In the genomic region with DNA sequence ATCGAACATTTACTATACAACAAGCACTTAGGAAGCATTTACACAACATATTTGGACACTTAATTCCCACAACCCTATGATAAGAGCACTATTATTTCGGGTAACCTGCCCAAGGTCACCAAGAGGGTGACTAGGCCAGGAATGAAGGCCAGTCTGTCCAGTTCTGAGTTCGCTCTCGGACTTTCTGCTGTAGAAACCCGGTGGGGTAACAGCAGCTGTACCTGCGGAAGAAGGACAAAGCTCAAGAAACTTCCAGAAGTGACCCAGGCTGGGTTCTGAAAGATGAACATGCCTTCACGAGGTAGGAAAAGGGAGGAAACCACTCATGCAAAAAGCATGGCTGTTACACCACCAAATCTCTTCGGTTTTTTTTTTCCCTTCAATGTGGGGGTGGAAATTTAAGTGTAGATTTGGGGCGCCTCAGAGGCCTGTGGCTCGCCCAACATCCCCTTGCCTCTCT, we compare ENCODE assay signal across 8 cellular contexts. TPM values are rescaled to one million over a fixed set of nuclear protein-coding genes. Genes with fewer than 3 reads are reported as not detected.
DNase-seq lines count a peak whose midpoint lies in the region; ATAC-seq, FAIRE-seq and TF ChIP-seq lines count a peak whose summit lies in the region.

No MANE protein-coding gene starts in this region.

- peak overlapping the region; percentile 72 to 76 for H3K4me3 ChIP-seq in kidney (ENCODE audit: low read length in 2 of 2)

- H3K27me3 Mint-ChIP-seq in activated CD4-positive, alpha-beta T cell treated with anti-CD3 and anti-CD28 coated beads for 36 hours: no peaks in the 10 kb centered on the region
- no peaks in the 10 kb centered on the region for H3K27me3 Mint-ChIP-seq in activated naive CD8-positive, alpha-beta T cell treated with anti-CD3 and anti-CD28 coated beads, Interleukin-2, amount 10 ng/mL, durations not matched to agents 7 days and 5 days

- H3K36me3 ChIP-seq in kidney (ENCODE audit: control insufficient read depth in 1 of 2, insufficient read depth in 2 of 2, low read length in 2 of 2): no peaks in the 10 kb centered on the region

- H3K27ac Mint-ChIP-seq in activated CD4-positive, alpha-beta T cell treated with anti-CD3 and anti-CD28 coated beads for 36 hours: peak overlapping the region; percentile 94
- H3K27ac Mint-ChIP-seq in activated naive CD8-positive, alpha-beta T cell treated with anti-CD3 and anti-CD28 coated beads, Interleukin-2, amount 10 ng/mL, durations not matched to agents 7 days and 5 days: peak overlapping the region; percentile 81

- peak overlapping the region; percentile 92 for H3K4me3 Mint-ChIP-seq in activated CD4-positive, alpha-beta T cell treated with anti-CD3 and anti-CD28 coated beads for 36 hours
- H3K4me3 Mint-ChIP-seq in activated naive CD8-positive, alpha-beta T cell treated with anti-CD3 and anti-CD28 coated beads, Interleukin-2, amount 10 ng/mL, durations not matched to agents 7 days and 5 days: peak overlapping the region; percentile 90

- H3K4me1 ChIP-seq in kidney (ENCODE audit: control insufficient read depth in 1 of 2, insufficient read depth in 1 of 2, low read depth in 1 of 2, low read length in 2 of 2): peaks cover 3 to 5% of the 10 kb centered on the region in 2 donors

- no peak for DNase-seq in activated CD4-positive, alpha-beta T cell treated with anti-CD3 and anti-CD28 coated beads for 36 hours
- DNase-seq in activated CD4-positive, alpha-beta T cell treated with anti-CD3 and anti-CD28 coated beads, Interleukin-2, amount 50 U/mL, for 48 hours: no peak
- DNase-seq in activated naive CD8-positive, alpha-beta T cell treated with anti-CD3 and anti-CD28 coated beads, Interleukin-2, amount 10 ng/mL, durations not matched to agents 7 days and 5 days: no peak
- peak; percentile 50 for DNase-seq in kidney
- DNase-seq in superior temporal gyrus (ENCODE audit: extremely low spot score): peak; percentile 17
- no peak for DNase-seq in frontal cortex (ENCODE audit: low spot score in 2 of 2)
- DNase-seq in activated CD4-positive, CD25-positive, alpha-beta regulatory T cell treated with anti-CD3 and anti-CD28 coated beads, Interleukin-2, amount 50 U/mL, for 72 hours: no peak

- H3K27ac ChIP-seq in kidney (ENCODE audit: low read depth in 2 of 2, low read length in 2 of 2): peak overlapping the region; percentile 83 to 86

- CTCF ChIA-PET in activated CD4-positive, alpha-beta T cell treated with anti-CD3 and anti-CD28 coated beads for 36 hours (lab: Charles Lee): interaction anchor here (0.7 to 3.9 kb wide), 12 partner anchors 10 to 128 kb away, joined by 3 to 26 read pairs (median 4); a partner anchor contains a TSS

- H3K4me1 Mint-ChIP-seq in activated CD4-positive, alpha-beta T cell treated with anti-CD3 and anti-CD28 coated beads for 36 hours: peaks cover 12% of the 10 kb centered on the region
- H3K4me1 Mint-ChIP-seq in activated naive CD8-positive, alpha-beta T cell treated with anti-CD3 and anti-CD28 coated beads, Interleukin-2, amount 10 ng/mL, durations not matched to agents 7 days and 5 days: peaks cover 8% of the 10 kb centered on the region

- intact Hi-C loops in activated CD4-positive, alpha-beta T cell treated with anti-CD3 and anti-CD28 coated beads for 36 hours (cut with DNase I, micrococcal nuclease): loop anchor here (1.0 kb wide), 11 partner anchors 15 to 369 kb away; a partner anchor contains a TSS
- intact Hi-C loops in kidney (cut with DNase I): no loop called here

- ATAC-seq in activated CD4-positive, alpha-beta T cell treated with anti-CD3 and anti-CD28 coated beads for 36 hours: peak; percentile 4
- no peak for ATAC-seq in activated naive CD8-positive, alpha-beta T cell treated with anti-CD3 and anti-CD28 coated beads, Interleukin-2, amount 10 ng/mL, durations not matched to agents 7 days and 5 days (ENCODE audit: low read depth)
- ATAC-seq in HG02870 (IDR thresholded peaks at IDR 0.05; ENCODE audit: unreplicated experiment): no peak

- H3K36me3 Mint-ChIP-seq in activated CD4-positive, alpha-beta T cell treated with anti-CD3 and anti-CD28 coated beads for 36 hours (ENCODE audit: low read depth): no peaks in the 10 kb centered on the region
- H3K36me3 Mint-ChIP-seq in activated naive CD8-positive, alpha-beta T cell treated with anti-CD3 and anti-CD28 coated beads, Interleukin-2, amount 10 ng/mL, durations not matched to agents 7 days and 5 days: no peaks in the 10 kb centered on the region

- H3K9me3 Mint-ChIP-seq in activated CD4-positive, alpha-beta T cell treated with anti-CD3 and anti-CD28 coated beads for 36 hours (ENCODE audit: low read depth): no peaks in the 10 kb centered on the region
- no peaks in the 10 kb centered on the region for H3K9me3 Mint-ChIP-seq in activated naive CD8-positive, alpha-beta T cell treated with anti-CD3 and anti-CD28 coated beads, Interleukin-2, amount 10 ng/mL, durations not matched to agents 7 days and 5 days

- FAIRE-seq in kidney (lab: Jason Lieb, UNC): no peak
- FAIRE-seq in frontal cortex (lab: Jason Lieb, UNC): no peak

- no peaks in the 10 kb centered on the region for H3K9me3 ChIP-seq in kidney (ENCODE audit: control insufficient read depth in 1 of 2, low read length in 2 of 2)

- no peak for TF ChIP-seq CTCF in kidney (IDR thresholded peaks at IDR 0.05; ENCODE audit: borderline replicate concordance, extremely low read depth, insufficient read depth)

- POLR2A ChIA-PET in activated CD4-positive, alpha-beta T cell treated with anti-CD3 and anti-CD28 coated beads for 36 hours (lab: Charles Lee): interaction anchor here (0.6 to 2.2 kb wide), 6 partner anchors 15 to 116 kb away, joined by 3 to 17 read pairs (median 9); a partner anchor contains a TSS
- POLR2A ChIA-PET in activated naive CD8-positive, alpha-beta T cell treated with anti-CD3 and anti-CD28 coated beads, Interleukin-2, amount 10 ng/mL, durations not matched to agents 7 days and 5 days (lab: Charles Lee): interaction anchor here (0.7 to 6.4 kb wide), 6 partner anchors 10 to 152 kb away, joined by 3 to 48 read pairs (median 6); a partner anchor contains a TSS

- peak overlapping the region; percentile 70 to 86 for H3K9ac ChIP-seq in kidney (ENCODE audit: low read length in 2 of 2)

RNA-seq across cellular contexts. Expression of a gene that starts 10.8 kb away (rescaled TPM):
- under 1 TPM in 1 of 2 experiments, not detected in 1; 0.51 TPM for total RNA-seq in activated CD4-positive, alpha-beta T cell treated with anti-CD3 and anti-CD28 coated beads for 36 hours
- not detected for total RNA-seq in activated naive CD8-positive, alpha-beta T cell treated with anti-CD3 and anti-CD28 coated beads, Interleukin-2, amount 10 ng/mL, durations not matched to agents 7 days and 5 days
- total RNA-seq in kidney: not detected
- polyA plus RNA-seq in kidney (ENCODE audit: insufficient read depth, low read depth, low replicate concordance): not detected
- not detected for total RNA-seq in frontal cortex

RNA-seq across cellular contexts. Expression of a gene that starts 14.7 kb away (rescaled TPM):
- 1 to 10 TPM; 2.2 to 4.0 TPM for total RNA-seq in activated CD4-positive, alpha-beta T cell treated with anti-CD3 and anti-CD28 coated beads for 36 hours
- total RNA-seq in activated naive CD8-positive, alpha-beta T cell treated with anti-CD3 and anti-CD28 coated beads, Interleukin-2, amount 10 ng/mL, durations not matched to agents 7 days and 5 days: 1 to 10 TPM; 1.7 to 2.6 TPM
- total RNA-seq in kidney (1.5 TPM), frontal cortex (4.1 TPM)
- 8.1 TPM for polyA plus RNA-seq in kidney (ENCODE audit: insufficient read depth, low read depth, low replicate concordance)

RNA-seq across cellular contexts. Expression of a gene that starts 23.8 kb away (rescaled TPM):
- total RNA-seq in activated CD4-positive, alpha-beta T cell treated with anti-CD3 and anti-CD28 coated beads for 36 hours: 1,000 to 10,000 TPM in 1 of 2 experiments, 100 to 1,000 TPM in 1; 323 to 1,150 TPM
- total RNA-seq in activated naive CD8-positive, alpha-beta T cell treated with anti-CD3 and anti-CD28 coated beads, Interleukin-2, amount 10 ng/mL, durations not matched to agents 7 days and 5 days: 1,000 to 10,000 TPM; 1,307 to 1,401 TPM
- total RNA-seq in kidney (3,016 TPM), frontal cortex (under 0.01 TPM)
- not detected for polyA plus RNA-seq in kidney (ENCODE audit: insufficient read depth, low read depth, low replicate concordance)

RNA-seq across cellular contexts. Expression of a gene that starts 25.1 kb away (rescaled TPM):
- total RNA-seq in activated CD4-positive, alpha-beta T cell treated with anti-CD3 and anti-CD28 coated beads for 36 hours: 1,000 to 10,000 TPM in 1 of 2 experiments, 100 to 1,000 TPM in 1; 385 to 1,689 TPM
- 1,000 to 10,000 TPM; 4,069 to 4,265 TPM for total RNA-seq in activated naive CD8-positive, alpha-beta T cell treated with anti-CD3 and anti-CD28 coated beads, Interleukin-2, amount 10 ng/mL, durations not matched to agents 7 days and 5 days
- 18,412 TPM for total RNA-seq in kidney
- polyA plus RNA-seq in kidney (ENCODE audit: insufficient read depth, low read depth, low replicate concordance): not detected
- under 0.01 TPM for total RNA-seq in frontal cortex

RNA-seq across cellular contexts. Expression of a gene that starts 51.3 kb away (rescaled TPM):
- total RNA-seq in activated CD4-positive, alpha-beta T cell treated with anti-CD3 and anti-CD28 coated beads for 36 hours: 100 to 1,000 TPM in 1 of 2 experiments, 10 to 100 TPM in 1; 74.5 to 104 TPM
- total RNA-seq in activated naive CD8-positive, alpha-beta T cell treated with anti-CD3 and anti-CD28 coated beads, Interleukin-2, amount 10 ng/mL, durations not matched to agents 7 days and 5 days: 10 to 100 TPM; 89.0 to 94.7 TPM
- total RNA-seq in kidney (133 TPM), frontal cortex (2.4 TPM)
- polyA plus RNA-seq in kidney (ENCODE audit: insufficient read depth, low read depth, low replicate concordance): 57.1 TPM

Comparison
In these comparisons a context has a peak if more than half of its experiments do, and no peak if none do; other contexts are left out.
1. DNase-seq: peak in kidney (single experiment) and superior temporal gyrus (single experiment); none in activated CD4-positive, alpha-beta T cell treated with anti-CD3 and anti-CD28 coated beads for 36 hours (single experiment), activated CD4-positive, alpha-beta T cell treated with anti-CD3 and anti-CD28 coated beads, Interleukin-2, amount 50 U/mL, for 48 hours (0 of 2), activated naive CD8-positive, alpha-beta T cell treated with anti-CD3 and anti-CD28 coated beads, Interleukin-2, amount 10 ng/mL, durations not matched to agents 7 days and 5 days (single experiment), frontal cortex (0 of 2) and activated CD4-positive, CD25-positive, alpha-beta regulatory T cell treated with anti-CD3 and anti-CD28 coated beads, Interleukin-2, amount 50 U/mL, for 72 hours (single experiment).
2. RNA of a gene that starts 23.8 kb away (total RNA-seq): 3,016 TPM in kidney (single experiment), 1,307 to 1,401 TPM in activated naive CD8-positive, alpha-beta T cell treated with anti-CD3 and anti-CD28 coated beads, Interleukin-2, amount 10 ng/mL, durations not matched to agents 7 days and 5 days and 323 to 1,150 TPM in activated CD4-positive, alpha-beta T cell treated with anti-CD3 and anti-CD28 coated beads for 36 hours; under 0.01 TPM in frontal cortex (single experiment); every median in the first group is over 100 times any median in the second.